ENCODE assay signal across 2 cellular contexts in genomic region chr19:2993579-2993978, GRCh38.
TF ChIP-seq lines count a peak whose summit lies in the region.

No MANE protein-coding gene starts in this region.

TF ChIP-seq in GM23338, 12 proteins besides CTCF, POLR2A, EP300 and RAD21:
- TF ChIP-seq ZNF114 (CRISPR knock-in tag; IDR thresholded peaks at IDR 0.05) (no peak), JUNB (IDR thresholded peaks at IDR 0.05; ENCODE audit: unreplicated experiment) (no peak), POLR2AphosphoS5 (IDR thresholded peaks at IDR 0.05; ENCODE audit: low read depth) (no peak), ZNF331 (CRISPR knock-in tag; IDR thresholded peaks at IDR 0.05; ENCODE audit: low read depth) (no peak), EZH2phosphoT487 (IDR thresholded peaks at IDR 0.05; ENCODE audit: unreplicated experiment) (no peak), EZH2 (IDR thresholded peaks at IDR 0.05; ENCODE audit: low read depth, unreplicated experiment) (no peak), NANOG (IDR thresholded peaks at IDR 0.05; ENCODE audit: borderline replicate concordance) (no peak), CREB1 (CRISPR knock-in tag; IDR thresholded peaks at IDR 0.05; ENCODE audit: low read depth) (no peak), STAT1 (IDR thresholded peaks at IDR 0.05; ENCODE audit: unreplicated experiment) (no peak), ZNF462 (CRISPR knock-in tag; IDR thresholded peaks at IDR 0.05) (no peak)

TF ChIP-seq in K562, 482 proteins besides CTCF, POLR2A, EP300 and RAD21:
- no peak for TF ChIP-seq ETV1 (tag; conservative IDR thresholded peaks at IDR 0.05; ENCODE audit: low read depth)
- no peak for TF ChIP-seq ELF4 (CRISPR knock-in tag; IDR thresholded peaks at IDR 0.05)
- no peak for TF ChIP-seq MNT (conservative IDR thresholded peaks at IDR 0.05)
